Comparison of ENCODE assay signal across 30 cellular contexts in the genomic region with DNA sequence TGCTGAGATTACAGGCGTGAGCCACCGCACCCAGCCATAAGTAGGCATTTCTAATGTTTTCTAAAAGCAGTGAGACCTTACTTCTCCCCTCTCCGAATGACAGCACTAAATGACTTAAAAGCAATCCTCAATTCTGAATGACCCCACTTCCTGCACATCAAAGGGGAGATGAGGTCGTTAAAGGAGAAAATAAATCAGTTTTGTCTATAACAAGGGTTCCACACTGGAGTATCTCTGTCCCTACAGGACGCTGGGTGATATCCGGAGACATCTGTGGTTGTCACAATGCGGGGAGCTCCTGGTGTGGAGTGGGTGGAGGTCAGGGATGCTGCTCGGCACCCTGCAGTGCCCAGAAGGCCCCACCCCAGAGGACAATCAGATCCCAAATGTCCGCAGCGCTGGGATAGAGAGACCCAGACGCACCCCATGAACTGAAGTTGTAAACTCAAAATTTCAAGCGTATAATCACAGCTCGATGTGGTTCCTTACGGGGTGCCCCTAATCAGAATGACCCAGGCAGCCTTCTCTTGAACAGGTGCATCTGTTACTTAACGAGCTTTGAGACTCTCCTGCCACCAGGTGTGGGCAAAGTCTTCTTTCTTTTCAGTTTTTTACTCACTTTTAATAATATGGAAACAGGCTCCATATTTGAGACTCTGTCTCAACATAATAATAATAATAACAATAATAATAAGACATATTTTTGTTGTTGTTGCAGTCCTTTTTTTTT. TPM values are rescaled to one million over a fixed set of nuclear protein-coding genes. Genes with fewer than 3 reads are reported as not detected.
A peak's percentile ranks its signal among the peaks of the same experiment; 100 is the strongest.
DNase-seq lines count a peak whose midpoint lies in the region; ATAC-seq and TF ChIP-seq lines count a peak whose summit lies in the region.
"Had no signal": no experiment of that assay in that cellular context is flagged by ENCODE, and none has a peak within 500 bp of the region (broad histone marks: within the 10 kb centered on the region; RNA-seq: fewer than 3 reads in every experiment).

No MANE protein-coding gene starts in this region.

- H3K9me3 ChIP-seq in CD4-positive, alpha-beta T cell (ENCODE audit: control insufficient read depth, low read length): no peaks in the 10 kb centered on the region
- H3K9me3 ChIP-seq: heart left ventricle, lower lobe of right lung, right lobe of liver, testis had no signal

- no peak for DNase-seq in CD4-positive, alpha-beta T cell
- peak in 2 of 61 donors; percentile 20 to 21 for DNase-seq in caudate nucleus (lab: John Stamatoyannopoulos, UW)
- peak; percentile 59 for DNase-seq in pons (ENCODE audit: low spot score)
- DNase-seq in germinal center (ENCODE audit: low spot score): no peak
- DNase-seq in occipital lobe (lab: John Stamatoyannopoulos, UW): no peak
- DNase-seq: activated CD4-positive, alpha-beta memory T cell treated with anti-CD3 and anti-CD28 coated beads for 36 hours; activated CD4-positive, CD25-positive, alpha-beta regulatory T cell treated with anti-CD3 and anti-CD28 coated beads, Interleukin-2, amount 50 U/mL, for 72 hours; activated CD8-positive, alpha-beta memory T cell treated with anti-CD3 and anti-CD28 coated beads, Interleukin-2, amount 50 U/mL, for 4 hours; activated naive CD4-positive, alpha-beta T cell treated with anti-CD3 and anti-CD28 coated beads, Interleukin-2, amount 10 ng/mL, durations not matched to agents 7 days and 5 days; AML-193; amniotic stem cell; brain microvascular endothelial cell; DMS53; effector CD4-positive, alpha-beta T cell; GM23248; heart left ventricle; IMR-90; lower lobe of right lung; NCI-H1105 treated with DMSO at 0.1 percent for 48 hours; NCI-H2029 treated with DMSO at 0.1 percent for 48 hours; NCI-H2227 treated with DMSO at 0.1 percent for 48 hours; right lobe of liver; stimulated activated CD4-positive, alpha-beta T cell treated with anti-CD3 and anti-CD28 coated beads, Interleukin-4, amount 100 ng/mL, for 24 hours; testis had no signal

- no peaks in the 10 kb centered on the region for H3K27me3 Mint-ChIP-seq in CD4-positive, alpha-beta T cell
- H3K27me3 Mint-ChIP-seq in IgD-negative memory B cell: no peaks in the 10 kb centered on the region
- H3K27me3 Mint-ChIP-seq: activated CD4-positive, alpha-beta memory T cell treated with anti-CD3 and anti-CD28 coated beads for 36 hours had no signal

- TF ChIP-seq CTCF in CD4-positive, alpha-beta T cell (IDR thresholded peaks at IDR 0.05): no peak

- H3K36me3 Mint-ChIP-seq in CD4-positive, alpha-beta T cell (ENCODE audit: low read depth): no peaks in the 10 kb centered on the region
- peaks cover 10% of the 10 kb centered on the region for H3K36me3 Mint-ChIP-seq in IgD-negative memory B cell
- H3K36me3 Mint-ChIP-seq: activated CD4-positive, alpha-beta memory T cell treated with anti-CD3 and anti-CD28 coated beads for 36 hours; activated naive CD4-positive, alpha-beta T cell treated with anti-CD3 and anti-CD28 coated beads, Interleukin-2, amount 10 ng/mL, durations not matched to agents 7 days and 5 days; stimulated activated effector memory CD8-positive, alpha-beta T cell treated with anti-CD3 and anti-CD28 coated beads, Interleukin-12 subunit alpha, Interleukin-12 subunit beta, amount 100 ng/mL, for 72 hours had no signal

- intact Hi-C loops in CD4-positive, alpha-beta T cell (cut with DNase I, micrococcal nuclease): no loop called here

- H3K4me1 Mint-ChIP-seq in CD4-positive, alpha-beta T cell (ENCODE audit: low read depth): peaks cover 45% of the 10 kb centered on the region
- H3K4me1 Mint-ChIP-seq in IgD-negative memory B cell: peaks cover 41 to 49% (median 45%) of the 10 kb centered on the region in 3 donors

- POLR2A ChIA-PET in CD4-positive, alpha-beta T cell (lab: Charles Lee): no interaction called here

- peak overlapping the region; percentile 59 for H3K27ac Mint-ChIP-seq in CD4-positive, alpha-beta T cell
- peak overlapping the region; percentile 76 to 99 (median 88) for H3K27ac Mint-ChIP-seq in IgD-negative memory B cell
- H3K27ac Mint-ChIP-seq: activated CD4-positive, alpha-beta memory T cell treated with anti-CD3 and anti-CD28 coated beads for 36 hours; activated naive CD4-positive, alpha-beta T cell treated with anti-CD3 and anti-CD28 coated beads, Interleukin-2, amount 10 ng/mL, durations not matched to agents 7 days and 5 days; stimulated activated effector memory CD8-positive, alpha-beta T cell treated with anti-CD3 and anti-CD28 coated beads, Interleukin-12 subunit alpha, Interleukin-12 subunit beta, amount 100 ng/mL, for 72 hours; T-helper 1 cell treated with Interleukin-12 subunit alpha and Interleukin-12 subunit beta and Interleukin-4 antibody, amounts not matched to agents 30 μg/mL and 1 μg/mL, for 36 hours had no signal

- H3K4me3 Mint-ChIP-seq in CD4-positive, alpha-beta T cell: peak overlapping the region; percentile 54
- H3K4me3 Mint-ChIP-seq in IgD-negative memory B cell: peak overlapping the region; percentile 83 to 97 (median 90)
- H3K4me3 Mint-ChIP-seq: activated CD4-positive, alpha-beta memory T cell treated with anti-CD3 and anti-CD28 coated beads for 36 hours; activated naive CD4-positive, alpha-beta T cell treated with anti-CD3 and anti-CD28 coated beads, Interleukin-2, amount 10 ng/mL, durations not matched to agents 7 days and 5 days; stimulated activated effector memory CD8-positive, alpha-beta T cell treated with anti-CD3 and anti-CD28 coated beads, Interleukin-12 subunit alpha, Interleukin-12 subunit beta, amount 100 ng/mL, for 72 hours; T-helper 1 cell treated with Interleukin-12 subunit alpha and Interleukin-12 subunit beta and Interleukin-4 antibody, amounts not matched to agents 30 μg/mL and 1 μg/mL, for 36 hours had no signal

- CTCF ChIA-PET in CD4-positive, alpha-beta T cell (lab: Charles Lee): interaction anchor here (1.0 kb wide), 1 partner anchor 52 kb away, joined by 4 read pairs; no protein-coding TSS in a partner anchor

- H3K27ac ChIP-seq in CD4-positive, alpha-beta T cell (ENCODE audit: low read depth, low read length): no peak overlapping the region
- H3K27ac ChIP-seq in caudate nucleus (ENCODE audit: low read depth, low read length): peak overlapping the region; percentile 79
- H3K27ac ChIP-seq: brain microvascular endothelial cell, GM23248, lower lobe of right lung, right lobe of liver had no signal

- ATAC-seq in CD4-positive, alpha-beta T cell (ENCODE audit: poor library complexity): no peak
- ATAC-seq in HG03139 (IDR thresholded peaks at IDR 0.05; ENCODE audit: unreplicated experiment): no peak
- ATAC-seq in HG03469 (IDR thresholded peaks at IDR 0.05; ENCODE audit: unreplicated experiment): no peak
- ATAC-seq: heart left ventricle; lower lobe of right lung; right lobe of liver; stimulated activated effector memory CD8-positive, alpha-beta T cell treated with anti-CD3 and anti-CD28 coated beads, Interleukin-12 subunit alpha, Interleukin-12 subunit beta, amount 100 ng/mL, for 72 hours had no signal

- H3K9me3 Mint-ChIP-seq in CD4-positive, alpha-beta T cell: no peaks in the 10 kb centered on the region
- H3K9me3 Mint-ChIP-seq in IgD-negative memory B cell: no peaks in the 10 kb centered on the region
- H3K9me3 Mint-ChIP-seq: activated CD4-positive, alpha-beta memory T cell treated with anti-CD3 and anti-CD28 coated beads for 36 hours; activated naive CD4-positive, alpha-beta T cell treated with anti-CD3 and anti-CD28 coated beads, Interleukin-2, amount 10 ng/mL, durations not matched to agents 7 days and 5 days; stimulated activated effector memory CD8-positive, alpha-beta T cell treated with anti-CD3 and anti-CD28 coated beads, Interleukin-12 subunit alpha, Interleukin-12 subunit beta, amount 100 ng/mL, for 72 hours; T-helper 1 cell treated with Interleukin-12 subunit alpha and Interleukin-12 subunit beta and Interleukin-4 antibody, amounts not matched to agents 30 μg/mL and 1 μg/mL, for 36 hours had no signal

- no peaks in the 10 kb centered on the region for H3K27me3 ChIP-seq in CD4-positive, alpha-beta T cell (ENCODE audit: control insufficient read depth, insufficient read depth, low read length)
- H3K27me3 ChIP-seq: right lobe of liver, testis had no signal

RNA-seq across cellular contexts. Expression of gene GNG7, which starts 2.9 kb away (rescaled TPM):
- total RNA-seq in CD4-positive, alpha-beta T cell: 1 to 10 TPM; 5.2 to 5.7 TPM
- polyA plus RNA-seq in IgD-negative memory B cell: 74.6 TPM
- total RNA-seq in occipital lobe: 4.2 TPM

RNA-seq across cellular contexts. Expression of gene DIRAS1, which starts 21.6 kb away (rescaled TPM):
- not detected for total RNA-seq in CD4-positive, alpha-beta T cell
- 0.64 TPM for polyA plus RNA-seq in IgD-negative memory B cell
- total RNA-seq in occipital lobe: 23.1 TPM
- total RNA-seq: epithelial cell of proximal tubule had no signal

RNA-seq across cellular contexts. Expression of gene SLC39A3, which starts 40.2 kb away (rescaled TPM):
- 1 to 10 TPM; 7.6 to 7.9 TPM for total RNA-seq in CD4-positive, alpha-beta T cell
- 86.9 TPM for polyA plus RNA-seq in IgD-negative memory B cell
- total RNA-seq in occipital lobe: 20.4 TPM

Comparison
In these comparisons a context has a peak if more than half of its experiments do, and no peak if none do; other contexts are left out.
1. RNA of gene DIRAS1, which starts 21.6 kb away (total RNA-seq): 23.1 TPM in occipital lobe (single experiment); not detected in CD4-positive, alpha-beta T cell; every median in the first group is over 10 times any median in the second.